11 cellular contexts compared by ENCODE assay signal in the genomic region with DNA sequence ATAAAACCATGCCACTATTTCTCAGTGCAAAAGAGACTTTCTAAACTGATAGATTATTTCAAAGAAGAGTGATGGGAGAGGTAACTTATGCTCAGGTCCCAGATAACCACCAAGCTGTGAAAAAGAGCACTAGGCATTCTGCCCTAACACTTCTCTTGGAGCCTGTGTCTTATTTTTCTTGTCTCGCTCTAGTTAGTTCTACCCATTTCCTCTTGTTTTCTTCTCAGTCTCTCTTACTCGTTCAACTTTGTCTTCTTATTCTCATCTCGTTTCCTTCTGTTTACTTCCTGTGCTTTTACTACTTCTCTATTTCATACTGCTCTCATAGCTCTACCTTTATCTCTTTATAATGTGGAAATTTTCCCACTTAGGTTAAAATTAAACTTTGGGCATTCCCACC.
A peak's percentile ranks its signal among the peaks of the same experiment; 100 is the strongest.
DNase-seq lines count a peak whose midpoint lies in the region; ATAC-seq, FAIRE-seq and TF ChIP-seq lines count a peak whose summit lies in the region.
"Had no signal": no experiment of that assay in that cellular context is flagged by ENCODE, and none has a peak within 500 bp of the region (broad histone marks: within the 10 kb centered on the region; RNA-seq: fewer than 3 reads in every experiment).

No MANE protein-coding gene starts in this region.

- peaks cover 56% of the 10 kb centered on the region for H3K4me1 ChIP-seq in GM12878 (ENCODE audit: control insufficient read depth, insufficient read depth, low read length)
- H3K4me1 ChIP-seq: Caco-2 had no signal

- SMC1A ChIA-PET in GM12878 (lab: Charles Lee; ENCODE audit: uncharacterized antibody, unreplicated experiment) = interaction anchor here (0.8 to 7.0 kb wide), 10 partner anchors 8 to 138 kb away, joined by 3 to 54 read pairs (median 6); no protein-coding TSS in a partner anchor

- WGBS in GM12878 (ENCODE audit: insufficient coverage, insufficient replicate concordance, low lambda C conversion rate, missing lambda C conversion rate) = 0% methylated on average over 3 of the region's 3 CpGs

- DNase-seq in GF-D8 (lab: John Stamatoyannopoulos, UW) (peak; percentile 46), GM12878 (ENCODE audit: low read depth, low spot score) (no peak), NCI-H2029 (lab: John Stamatoyannopoulos, UW) (no peak), UCSD-AML1 (lab: John Stamatoyannopoulos, UW; ENCODE audit: unreplicated experiment) (no peak), NCI-H2171 (lab: John Stamatoyannopoulos, UW) (no peak)
- DNase-seq in activated effector memory CD4-positive, alpha-beta T cell treated with Interleukin-2 at 50 U/mL for 16 hours = no peak
- DNase-seq: activated T-cell treated with anti-CD3 and anti-CD28 coated beads, Interleukin-2, amount 50 U/mL, for 4 hours; Caco-2 had no signal

- BruUV-seq in GM12878 (replicated peaks; lab: Mats Ljungman, UMichigan) = no TSS peak

- POLR2A ChIA-PET in GM12878 (lab: Charles Lee) = interaction anchor here (2.0 to 5.5 kb wide), 2 partner anchors 16 to 25 kb away, joined by 7 to 40 read pairs; no protein-coding TSS in a partner anchor

- no peaks in the 10 kb centered on the region for H3K79me2 ChIP-seq in GM12878 (ENCODE audit: control insufficient read depth, insufficient read depth, low read length)

- H3K9ac ChIP-seq in GM12878 (ENCODE audit: control insufficient read depth, insufficient read depth, low read length) = no peak overlapping the region

- in situ Hi-C loops in GM12878 (cut with MboI) = no loop called here

- peak overlapping the region; percentile 54 for H3K27ac ChIP-seq in GM12878 (ENCODE audit: control insufficient read depth, insufficient read depth)
- H3K27ac ChIP-seq: coronary artery had no signal

- RAD21 ChIA-PET in GM12878 (lab: Charles Lee; ENCODE audit: unreplicated experiment) = interaction anchor here (1.0 to 3.0 kb wide), 7 partner anchors 9 to 243 kb away, joined by 3 to 18 read pairs (median 7); no protein-coding TSS in a partner anchor

- ATAC-seq in GM19438 (IDR thresholded peaks at IDR 0.05; ENCODE audit: low read depth, unreplicated experiment) (peak; percentile 51), HG03432 (IDR thresholded peaks at IDR 0.05; ENCODE audit: unreplicated experiment) (peak; percentile 64), GM12878 (peak; percentile 75)
- ATAC-seq: activated T-cell treated with anti-CD3 and anti-CD28 coated beads, Interleukin-2, amount 50 U/mL, for 4 hours had no signal

- intact Hi-C loops in GM12878 (cut with micrococcal nuclease; ENCODE audit: unreplicated experiment) = no loop called here

- CTCF ChIA-PET in GM12878 (lab: Yijun Ruan, JAX) = interaction anchor here (0.7 to 1.9 kb wide), 8 partner anchors 13 to 148 kb away, joined by 3 to 9 read pairs (median 4); no protein-coding TSS in a partner anchor

- no peaks in the 10 kb centered on the region for H3K9me3 ChIP-seq in GM12878 (replicated peaks; ENCODE audit: control insufficient read depth, insufficient read depth, low read length)
- H3K9me3 ChIP-seq: Caco-2 had no signal

- H3K36me3 ChIP-seq in GM12878 (ENCODE audit: control insufficient read depth in 2 of 2, insufficient read depth in 2 of 2, low read length in 1 of 2) = peaks cover 4 to 9% of the 10 kb centered on the region in 2 experiments; a peak in 3 of 4 replicates

- H3K4me2 ChIP-seq in GM12878 (ENCODE audit: control insufficient read depth, insufficient read depth) = no peak overlapping the region; the same call in 1 of the 2 replicates

- TF ChIP-seq EP300 in GM12878 (IDR thresholded peaks at IDR 0.05; ENCODE audit: borderline replicate concordance in 1 of 2, control insufficient read depth in 1 of 2, low read depth in 2 of 2, low read length in 2 of 2) = no peak

- no peak for TF ChIP-seq POLR2A in GM12878 (IDR thresholded peaks at IDR 0.05; ENCODE audit: low read depth, low read length)

- H2AFZ ChIP-seq in GM12878 (ENCODE audit: control insufficient read depth, low read depth, low read length) = no peak overlapping the region; the same call in 1 of the 2 replicates

- no peaks in the 10 kb centered on the region for H3K27me3 ChIP-seq in GM12878 (replicated peaks in 1 of 2; ENCODE audit: control insufficient read depth in 2 of 2, insufficient read depth in 2 of 2, low read length in 1 of 2)

- TF ChIP-seq CTCF in GM12878 (IDR thresholded peaks at IDR 0.05 in 2 of 3, conservative IDR thresholded peaks at IDR 0.05 in 1 of 3; ENCODE audit: control insufficient read depth in 2 of 3, extremely low read depth in 1 of 3, insufficient read depth in 1 of 3, low read depth in 3 of 3, low read length in 3 of 3) = no peak

- H3K4me3 ChIP-seq in GM12878 = peak overlapping the region; percentile 24; the same call in 1 of the 2 replicates
- H3K4me3 ChIP-seq: coronary artery had no signal

- FAIRE-seq in GM12878 (lab: Jason Lieb, UNC) = no peak

- TF ChIP-seq RAD21 in GM12878 (IDR thresholded peaks at IDR 0.05; ENCODE audit: insufficient read depth, low read depth, low read length) = no peak

- no peaks in the 10 kb centered on the region for H4K20me1 ChIP-seq in GM12878 (ENCODE audit: control insufficient read depth, insufficient read depth)

TF ChIP-seq in GM12878, 131 proteins besides CTCF, POLR2A, EP300 and RAD21:
- peak in 1 of 2 experiments; percentile 31; a peak in 1 of 4 replicates for TF ChIP-seq ETV6 (conservative IDR thresholded peaks at IDR 0.05 in 1 of 2, IDR thresholded peaks at IDR 0.05 in 1 of 2; ENCODE audit: borderline replicate concordance in 1 of 2, low read depth in 1 of 2)
- TF ChIP-seq SPI1 (IDR thresholded peaks at IDR 0.05; ENCODE audit: borderline replicate concordance, insufficient read depth, low read depth, low read length) = peak; percentile 74
- TF ChIP-seq, protein P1, sequence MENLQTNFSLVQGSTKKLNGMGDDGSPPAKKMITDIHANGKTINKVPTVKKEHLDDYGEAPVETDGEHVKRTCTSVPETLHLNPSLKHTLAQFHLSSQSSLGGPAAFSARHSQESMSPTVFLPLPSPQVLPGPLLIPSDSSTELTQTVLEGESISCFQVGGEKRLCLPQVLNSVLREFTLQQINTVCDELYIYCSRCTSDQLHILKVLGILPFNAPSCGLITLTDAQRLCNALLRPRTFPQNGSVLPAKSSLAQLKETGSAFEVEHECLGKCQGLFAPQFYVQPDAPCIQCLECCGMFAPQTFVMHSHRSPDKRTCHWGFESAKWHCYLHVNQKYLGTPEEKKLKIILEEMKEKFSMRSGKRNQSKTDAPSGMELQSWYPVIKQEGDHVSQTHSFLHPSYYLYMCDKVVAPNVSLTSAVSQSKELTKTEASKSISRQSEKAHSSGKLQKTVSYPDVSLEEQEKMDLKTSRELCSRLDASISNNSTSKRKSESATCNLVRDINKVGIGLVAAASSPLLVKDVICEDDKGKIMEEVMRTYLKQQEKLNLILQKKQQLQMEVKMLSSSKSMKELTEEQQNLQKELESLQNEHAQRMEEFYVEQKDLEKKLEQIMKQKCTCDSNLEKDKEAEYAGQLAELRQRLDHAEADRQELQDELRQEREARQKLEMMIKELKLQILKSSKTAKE (IDR thresholded peaks at IDR 0.05; ENCODE audit: low read depth, poor library complexity, severe bottlenecking) = no peak
- peak; percentile 17; the same call in 1 of the 2 replicates for TF ChIP-seq NFIC (IDR thresholded peaks at IDR 0.05; ENCODE audit: low read depth, low read length)
- peak in 1 of 2 experiments; percentile 37; a peak in 1 of 4 replicates for TF ChIP-seq IKZF2 (IDR thresholded peaks at IDR 0.05)
